ENCODE assay signal across 28 cellular contexts in the genomic region with DNA sequence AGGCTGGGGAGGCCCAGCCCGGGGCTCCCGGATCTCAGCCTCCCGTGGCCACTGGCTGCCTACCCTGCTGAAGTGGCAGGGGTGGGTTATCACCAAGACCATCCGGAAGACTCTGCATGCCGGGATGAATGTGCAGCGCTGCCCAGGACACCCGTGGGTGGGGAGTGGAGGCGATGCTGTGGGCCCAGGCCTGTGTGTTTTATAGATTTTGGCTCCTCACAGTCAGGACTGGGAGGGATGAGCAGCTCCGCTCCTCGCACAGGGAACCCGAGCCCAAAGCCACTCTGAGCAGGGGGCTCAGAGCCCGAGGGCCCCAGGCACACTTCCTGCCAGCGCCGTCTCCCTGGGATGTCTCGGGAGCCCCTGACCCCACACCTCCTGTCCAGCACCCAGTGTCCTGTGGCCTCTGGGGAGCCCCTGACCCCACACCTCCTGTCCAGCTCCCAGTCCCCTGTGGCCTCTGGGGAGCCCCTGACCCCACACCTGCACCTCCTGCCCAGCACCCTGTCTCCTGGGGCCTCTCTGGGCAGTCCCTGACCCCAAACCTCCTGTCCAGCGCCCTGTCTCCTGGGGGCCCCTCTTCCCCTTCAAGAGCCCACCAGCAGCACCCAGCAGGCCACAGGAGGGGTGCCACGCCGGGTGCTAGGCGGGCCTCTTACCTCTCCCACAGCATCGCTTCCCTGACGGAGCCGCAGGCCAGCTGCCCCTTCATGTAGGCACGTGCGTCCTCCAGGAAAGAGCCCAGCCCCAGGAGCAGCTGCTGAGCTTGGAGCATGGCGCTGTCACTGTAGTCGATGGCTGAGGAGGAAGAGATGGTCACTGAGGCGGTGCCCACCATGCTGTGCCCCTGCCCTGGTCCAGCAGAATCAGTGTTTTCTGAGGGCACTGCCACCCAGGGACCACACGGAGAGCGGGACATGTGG. TPM values are rescaled to one million over a fixed set of nuclear protein-coding genes. Genes with fewer than 3 reads are reported as not detected.
DNase-seq lines count a peak whose midpoint lies in the region; ATAC-seq and TF ChIP-seq lines count a peak whose summit lies in the region.
"Had no signal": no experiment of that assay in that cellular context is flagged by ENCODE, and none has a peak within 500 bp of the region (broad histone marks: within the 10 kb centered on the region; RNA-seq: fewer than 3 reads in every experiment).

No MANE protein-coding gene starts in this region.

- no peak overlapping the region for H2AFZ ChIP-seq in OCI-LY1 (ENCODE audit: low read length)

- H3K79me2 ChIP-seq in OCI-LY1 (ENCODE audit: insufficient read depth, low read length), result no peaks in the 10 kb centered on the region

- no peaks in the 10 kb centered on the region for H3F3A ChIP-seq in OCI-LY1 (ENCODE audit: insufficient read depth, low read length)

- H3K9ac ChIP-seq in OCI-LY1 (ENCODE audit: low read length), result no peak overlapping the region; the same call in 1 of the 2 replicates

- H3K9me3 Mint-ChIP-seq in CD14-positive monocyte, result no peaks in the 10 kb centered on the region
- no peaks in the 10 kb centered on the region for H3K9me3 Mint-ChIP-seq in endothelial cell (ENCODE audit: unreplicated experiment)
- H3K9me3 Mint-ChIP-seq: activated B cell treated with CpG ODN at 0.5 μM for 24 hours; activated naive CD4-positive, alpha-beta T cell treated with anti-CD3 and anti-CD28 coated beads, Interleukin-2, amount 10 ng/mL, durations not matched to agents 7 days and 5 days; nephron had no signal

- H3K4me1 Mint-ChIP-seq in CD14-positive monocyte, result peaks cover 16% of the 10 kb centered on the region
- H3K4me1 Mint-ChIP-seq in endothelial cell (ENCODE audit: unreplicated experiment), result no peaks in the 10 kb centered on the region

- ATAC-seq in HG02885 (IDR thresholded peaks at IDR 0.05; ENCODE audit: poor library complexity, unreplicated experiment), result no peak
- ATAC-seq in GM21786 (IDR thresholded peaks at IDR 0.05; ENCODE audit: unreplicated experiment), result no peak
- ATAC-seq: body of pancreas, HCT116, heart right ventricle, pancreas had no signal

- H3K27ac ChIP-seq in OCI-LY1 (ENCODE audit: low read depth, low read length, poor library complexity, severe bottlenecking) (peak overlapping the region; percentile 93), sigmoid colon (peak overlapping the region in 2 of 4 donors; percentile 66 to 72)
- H3K27ac ChIP-seq: adrenal gland, body of pancreas, heart right ventricle, pancreas, SJSA1, tibial nerve had no signal

- H3K4me3 Mint-ChIP-seq in CD14-positive monocyte (peak overlapping the region in 1 of 2 donors; percentile 24), endothelial cell (ENCODE audit: unreplicated experiment) (peak overlapping the region; percentile 38)
- H3K4me3 Mint-ChIP-seq: activated B cell treated with CpG ODN at 0.5 μM for 24 hours; activated naive CD4-positive, alpha-beta T cell treated with anti-CD3 and anti-CD28 coated beads, Interleukin-2, amount 10 ng/mL, durations not matched to agents 7 days and 5 days; nephron had no signal

- H3K27ac Mint-ChIP-seq in CD14-positive monocyte (peak overlapping the region in 4 of 7 donors; percentile 40 to 66 (median 60)), endothelial cell (ENCODE audit: unreplicated experiment) (no peak overlapping the region)
- H3K27ac Mint-ChIP-seq: activated B cell treated with CpG ODN at 0.5 μM for 24 hours; activated naive CD4-positive, alpha-beta T cell treated with anti-CD3 and anti-CD28 coated beads, Interleukin-2, amount 10 ng/mL, durations not matched to agents 7 days and 5 days; nephron had no signal

- H3K27me3 ChIP-seq in OCI-LY1 (ENCODE audit: insufficient read depth, low read length) (no peaks in the 10 kb centered on the region), sigmoid colon (no peaks in the 10 kb centered on the region)
- H3K27me3 ChIP-seq: adrenal gland, body of pancreas, heart right ventricle, pancreas, SJSA1, stomach, tibial nerve had no signal

- TF ChIP-seq CTCF in CD14-positive monocyte (IDR thresholded peaks at IDR 0.05) (no peak), OCI-LY1 (IDR thresholded peaks at IDR 0.05; ENCODE audit: low read length) (no peak), endothelial cell (IDR thresholded peaks at IDR 0.05; ENCODE audit: unreplicated experiment) (no peak), sigmoid colon (IDR thresholded peaks at IDR 0.05) (no peak)

- TF ChIP-seq EP300 in sigmoid colon (IDR thresholded peaks at IDR 0.05), result no peak

- H3K4me2 ChIP-seq in OCI-LY1 (ENCODE audit: low read length), result no peak overlapping the region

- 94% methylated on average over 29 of the region's 29 CpGs for WGBS in sigmoid colon, 2 donors

- H3K4me3 ChIP-seq in OCI-LY1 (ENCODE audit: low read depth, low read length, poor library complexity, severe bottlenecking) (no peak overlapping the region), sigmoid colon (no peak overlapping the region)
- H3K4me3 ChIP-seq: adrenal gland, body of pancreas, heart right ventricle, pancreas, SJSA1, stomach, tibial nerve had no signal

- no peaks in the 10 kb centered on the region for H4K20me1 ChIP-seq in OCI-LY1 (ENCODE audit: insufficient read depth, low read length)

- no peak for TF ChIP-seq POLR2A in sigmoid colon (IDR thresholded peaks at IDR 0.05)

- no peak for DNase-seq in CD14-positive monocyte (ENCODE audit: low spot score)
- no peak for DNase-seq in endothelial cell (ENCODE audit: low spot score)
- peak; percentile 62 for DNase-seq in sigmoid colon
- DNase-seq in activated effector memory CD4-positive, alpha-beta T cell treated with Interleukin-2 at 50 U/mL for 16 hours, result no peak
- DNase-seq: activated B cell treated with CpG ODN at 0.5 μM for 24 hours; activated naive CD4-positive, alpha-beta T cell treated with anti-CD3 and anti-CD28 coated beads, Interleukin-2, amount 10 ng/mL, durations not matched to agents 7 days and 5 days; Caco-2; DMS79; foreskin melanocyte; heart right ventricle; kidney glomerular epithelial cell; NCI-H1092; NCI-H1694; NCI-H82; pancreas; retina; small intestine; stomach; T1000 had no signal

- peaks cover 34% of the 10 kb centered on the region for H3K36me3 ChIP-seq in OCI-LY1 (ENCODE audit: insufficient read depth, low read length)
- H3K36me3 ChIP-seq in sigmoid colon, result peaks cover 0 to 57% (median 22%) of the 10 kb centered on the region in 4 donors

- H3K9me3 ChIP-seq in OCI-LY1 (ENCODE audit: low read length) (no peaks in the 10 kb centered on the region), sigmoid colon (no peaks in the 10 kb centered on the region)
- H3K9me3 ChIP-seq: adrenal gland, body of pancreas, Caco-2, heart right ventricle, pancreas, SJSA1, stomach, tibial nerve had no signal

- intact Hi-C loops in CD14-positive monocyte (cut with micrococcal nuclease) (loop anchor here in 1 of 2 donors (5.0 kb wide), 1 partner anchor 171 kb away; no protein-coding TSS in a partner anchor), sigmoid colon (cut with DNase I) (no loop called here)

- peaks cover 0 to 2% (median 0%) of the 10 kb centered on the region in 3 donors for H3K27me3 Mint-ChIP-seq in CD14-positive monocyte (ENCODE audit: low read depth in 3 of 3)
- peaks cover 16% of the 10 kb centered on the region for H3K27me3 Mint-ChIP-seq in endothelial cell (ENCODE audit: unreplicated experiment)
- H3K27me3 Mint-ChIP-seq: activated B cell treated with CpG ODN at 0.5 μM for 24 hours; activated naive CD4-positive, alpha-beta T cell treated with anti-CD3 and anti-CD28 coated beads, Interleukin-2, amount 10 ng/mL, durations not matched to agents 7 days and 5 days had no signal

- H3K9me2 ChIP-seq in OCI-LY1 (ENCODE audit: low read depth, low read length), result no peaks in the 10 kb centered on the region

- H3K36me3 Mint-ChIP-seq in CD14-positive monocyte (peaks cover 78 to 95% of the 10 kb centered on the region in 2 donors), endothelial cell (ENCODE audit: low read depth, unreplicated experiment) (peaks cover 22% of the 10 kb centered on the region)

- H3K4me1 ChIP-seq in OCI-LY1 (ENCODE audit: insufficient read depth, low read length, severe bottlenecking) (peaks cover 68% of the 10 kb centered on the region), sigmoid colon (peaks cover 0 to 16% (median 13%) of the 10 kb centered on the region in 4 donors)
- H3K4me1 ChIP-seq: Caco-2 had no signal

RNA-seq across cellular contexts. Expression of a gene that starts 31.4 kb away (rescaled TPM):
- polyA plus RNA-seq in CD14-positive monocyte (1 to 10 TPM; 7.4 to 8.5 TPM), sigmoid colon (10 to 100 TPM; 24.6 to 33.0 (median 30.3) TPM)
- total RNA-seq in endothelial cell (ENCODE audit: unreplicated experiment) (28.7 TPM), sigmoid colon (10 to 100 TPM; 33.5 to 41.1 (median 37.2) TPM)

RNA-seq across cellular contexts. Expression of a gene that starts 59.2 kb away (rescaled TPM):
- polyA plus RNA-seq in CD14-positive monocyte (100 to 1,000 TPM; 130 to 227 TPM), sigmoid colon (10 to 100 TPM; 35.4 to 75.9 (median 36.6) TPM)
- total RNA-seq in endothelial cell (ENCODE audit: unreplicated experiment) (36.0 TPM), sigmoid colon (10 to 100 TPM; 44.1 to 77.5 (median 46.7) TPM)
